Comparison of ENCODE assay signal across 1 cellular context in the genomic region with DNA sequence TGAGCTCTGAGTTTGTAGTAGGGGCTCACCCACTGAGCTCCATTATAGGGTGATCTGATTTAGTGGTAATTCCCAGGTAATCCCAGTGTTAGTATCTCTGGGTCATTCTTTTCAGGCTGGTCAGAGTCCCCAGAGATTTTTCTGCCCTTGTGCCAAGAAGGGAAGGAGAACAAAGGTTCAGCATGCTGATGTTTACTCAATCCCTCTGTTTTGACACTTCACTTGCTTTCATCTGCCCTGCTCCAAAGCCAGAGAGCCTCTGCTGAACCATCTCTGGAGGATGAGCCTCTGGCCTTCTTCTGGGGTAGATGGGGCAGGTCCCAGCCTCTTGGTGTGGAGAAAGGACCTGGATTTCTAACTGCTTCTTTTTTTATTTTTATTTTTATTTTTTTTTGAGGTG.
TF ChIP-seq lines count a peak whose summit lies in the region.

No MANE protein-coding gene starts in this region.

TF ChIP-seq in HepG2, 621 proteins besides CTCF, POLR2A, EP300 and RAD21 (continued from another document and continues in another):
- TF ChIP-seq ZNF609 (CRISPR knock-in tag; IDR thresholded peaks at IDR 0.05; ENCODE audit: borderline replicate concordance), result peak; percentile 79; the same call in 1 of the 2 replicates
- TF ChIP-seq JUND (CRISPR knock-in tag; IDR thresholded peaks at IDR 0.05), result no peak
- no peak for TF ChIP-seq PHF5A (CRISPR knock-in tag; IDR thresholded peaks at IDR 0.05; ENCODE audit: low read depth, unreplicated experiment)
- TF ChIP-seq, protein P1, sequence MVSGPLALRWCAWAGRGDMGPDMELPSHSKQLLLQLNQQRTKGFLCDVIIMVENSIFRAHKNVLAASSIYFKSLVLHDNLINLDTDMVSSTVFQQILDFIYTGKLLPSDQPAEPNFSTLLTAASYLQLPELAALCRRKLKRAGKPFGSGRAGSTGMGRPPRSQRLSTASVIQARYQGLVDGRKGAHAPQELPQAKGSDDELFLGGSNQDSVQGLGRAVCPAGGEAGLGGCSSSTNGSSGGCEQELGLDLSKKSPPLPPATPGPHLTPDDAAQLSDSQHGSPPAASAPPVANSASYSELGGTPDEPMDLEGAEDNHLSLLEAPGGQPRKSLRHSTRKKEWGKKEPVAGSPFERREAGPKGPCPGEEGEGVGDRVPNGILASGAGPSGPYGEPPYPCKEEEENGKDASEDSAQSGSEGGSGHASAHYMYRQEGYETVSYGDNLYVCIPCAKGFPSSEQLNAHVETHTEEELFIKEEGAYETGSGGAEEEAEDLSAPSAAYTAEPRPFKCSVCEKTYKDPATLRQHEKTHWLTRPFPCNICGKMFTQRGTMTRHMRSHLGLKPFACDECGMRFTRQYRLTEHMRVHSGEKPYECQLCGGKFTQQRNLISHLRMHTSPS (CRISPR knock-in tag; IDR thresholded peaks at IDR 0.05; ENCODE audit: low read depth), result peak; percentile 57; the same call in 1 of the 2 replicates
- no peak for TF ChIP-seq FLYWCH1 (CRISPR knock-in tag; IDR thresholded peaks at IDR 0.05)
- no peak for TF ChIP-seq ZKSCAN5 (CRISPR knock-in tag; IDR thresholded peaks at IDR 0.05)
- no peak for TF ChIP-seq PCBP2 (optimal IDR thresholded peaks at IDR 0.05; ENCODE audit: low read depth, low read length, poor library complexity, severe bottlenecking)
- no peak for TF ChIP-seq IRF9 (CRISPR knock-in tag; IDR thresholded peaks at IDR 0.05; ENCODE audit: borderline replicate concordance)
- no peak for TF ChIP-seq ZNF337 (CRISPR knock-in tag; IDR thresholded peaks at IDR 0.05; ENCODE audit: borderline replicate concordance, low read depth)
- TF ChIP-seq ZNF468 (CRISPR knock-in tag; IDR thresholded peaks at IDR 0.05), result no peak
- peak; percentile 81; the same call in 1 of the 2 replicates for TF ChIP-seq SMAD3 (CRISPR knock-in tag; IDR thresholded peaks at IDR 0.05)
- no peak for TF ChIP-seq ZNF335 (CRISPR knock-in tag; IDR thresholded peaks at IDR 0.05)
- TF ChIP-seq TCF7L2 (IDR thresholded peaks at IDR 0.05; ENCODE audit: low read depth, low read length), result peak; percentile 73
- no peak for TF ChIP-seq TBL1XR1 (IDR thresholded peaks at IDR 0.05; ENCODE audit: borderline replicate concordance, low read length, partially characterized antibody)
- no peak for TF ChIP-seq MTF2 (CRISPR knock-in tag; IDR thresholded peaks at IDR 0.05; ENCODE audit: borderline replicate concordance)
- TF ChIP-seq, protein P2, sequence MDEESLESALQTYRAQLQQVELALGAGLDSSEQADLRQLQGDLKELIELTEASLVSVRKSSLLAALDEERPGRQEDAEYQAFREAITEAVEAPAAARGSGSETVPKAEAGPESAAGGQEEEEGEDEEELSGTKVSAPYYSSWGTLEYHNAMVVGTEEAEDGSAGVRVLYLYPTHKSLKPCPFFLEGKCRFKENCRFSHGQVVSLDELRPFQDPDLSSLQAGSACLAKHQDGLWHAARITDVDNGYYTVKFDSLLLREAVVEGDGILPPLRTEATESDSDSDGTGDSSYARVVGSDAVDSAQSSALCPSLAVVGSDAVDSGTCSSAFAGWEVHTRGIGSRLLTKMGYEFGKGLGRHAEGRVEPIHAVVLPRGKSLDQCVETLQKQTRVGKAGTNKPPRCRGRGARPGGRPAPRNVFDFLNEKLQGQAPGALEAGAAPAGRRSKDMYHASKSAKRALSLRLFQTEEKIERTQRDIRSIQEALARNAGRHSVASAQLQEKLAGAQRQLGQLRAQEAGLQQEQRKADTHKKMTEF (CRISPR knock-in tag; IDR thresholded peaks at IDR 0.05), result no peak
- TF ChIP-seq, protein P3, sequence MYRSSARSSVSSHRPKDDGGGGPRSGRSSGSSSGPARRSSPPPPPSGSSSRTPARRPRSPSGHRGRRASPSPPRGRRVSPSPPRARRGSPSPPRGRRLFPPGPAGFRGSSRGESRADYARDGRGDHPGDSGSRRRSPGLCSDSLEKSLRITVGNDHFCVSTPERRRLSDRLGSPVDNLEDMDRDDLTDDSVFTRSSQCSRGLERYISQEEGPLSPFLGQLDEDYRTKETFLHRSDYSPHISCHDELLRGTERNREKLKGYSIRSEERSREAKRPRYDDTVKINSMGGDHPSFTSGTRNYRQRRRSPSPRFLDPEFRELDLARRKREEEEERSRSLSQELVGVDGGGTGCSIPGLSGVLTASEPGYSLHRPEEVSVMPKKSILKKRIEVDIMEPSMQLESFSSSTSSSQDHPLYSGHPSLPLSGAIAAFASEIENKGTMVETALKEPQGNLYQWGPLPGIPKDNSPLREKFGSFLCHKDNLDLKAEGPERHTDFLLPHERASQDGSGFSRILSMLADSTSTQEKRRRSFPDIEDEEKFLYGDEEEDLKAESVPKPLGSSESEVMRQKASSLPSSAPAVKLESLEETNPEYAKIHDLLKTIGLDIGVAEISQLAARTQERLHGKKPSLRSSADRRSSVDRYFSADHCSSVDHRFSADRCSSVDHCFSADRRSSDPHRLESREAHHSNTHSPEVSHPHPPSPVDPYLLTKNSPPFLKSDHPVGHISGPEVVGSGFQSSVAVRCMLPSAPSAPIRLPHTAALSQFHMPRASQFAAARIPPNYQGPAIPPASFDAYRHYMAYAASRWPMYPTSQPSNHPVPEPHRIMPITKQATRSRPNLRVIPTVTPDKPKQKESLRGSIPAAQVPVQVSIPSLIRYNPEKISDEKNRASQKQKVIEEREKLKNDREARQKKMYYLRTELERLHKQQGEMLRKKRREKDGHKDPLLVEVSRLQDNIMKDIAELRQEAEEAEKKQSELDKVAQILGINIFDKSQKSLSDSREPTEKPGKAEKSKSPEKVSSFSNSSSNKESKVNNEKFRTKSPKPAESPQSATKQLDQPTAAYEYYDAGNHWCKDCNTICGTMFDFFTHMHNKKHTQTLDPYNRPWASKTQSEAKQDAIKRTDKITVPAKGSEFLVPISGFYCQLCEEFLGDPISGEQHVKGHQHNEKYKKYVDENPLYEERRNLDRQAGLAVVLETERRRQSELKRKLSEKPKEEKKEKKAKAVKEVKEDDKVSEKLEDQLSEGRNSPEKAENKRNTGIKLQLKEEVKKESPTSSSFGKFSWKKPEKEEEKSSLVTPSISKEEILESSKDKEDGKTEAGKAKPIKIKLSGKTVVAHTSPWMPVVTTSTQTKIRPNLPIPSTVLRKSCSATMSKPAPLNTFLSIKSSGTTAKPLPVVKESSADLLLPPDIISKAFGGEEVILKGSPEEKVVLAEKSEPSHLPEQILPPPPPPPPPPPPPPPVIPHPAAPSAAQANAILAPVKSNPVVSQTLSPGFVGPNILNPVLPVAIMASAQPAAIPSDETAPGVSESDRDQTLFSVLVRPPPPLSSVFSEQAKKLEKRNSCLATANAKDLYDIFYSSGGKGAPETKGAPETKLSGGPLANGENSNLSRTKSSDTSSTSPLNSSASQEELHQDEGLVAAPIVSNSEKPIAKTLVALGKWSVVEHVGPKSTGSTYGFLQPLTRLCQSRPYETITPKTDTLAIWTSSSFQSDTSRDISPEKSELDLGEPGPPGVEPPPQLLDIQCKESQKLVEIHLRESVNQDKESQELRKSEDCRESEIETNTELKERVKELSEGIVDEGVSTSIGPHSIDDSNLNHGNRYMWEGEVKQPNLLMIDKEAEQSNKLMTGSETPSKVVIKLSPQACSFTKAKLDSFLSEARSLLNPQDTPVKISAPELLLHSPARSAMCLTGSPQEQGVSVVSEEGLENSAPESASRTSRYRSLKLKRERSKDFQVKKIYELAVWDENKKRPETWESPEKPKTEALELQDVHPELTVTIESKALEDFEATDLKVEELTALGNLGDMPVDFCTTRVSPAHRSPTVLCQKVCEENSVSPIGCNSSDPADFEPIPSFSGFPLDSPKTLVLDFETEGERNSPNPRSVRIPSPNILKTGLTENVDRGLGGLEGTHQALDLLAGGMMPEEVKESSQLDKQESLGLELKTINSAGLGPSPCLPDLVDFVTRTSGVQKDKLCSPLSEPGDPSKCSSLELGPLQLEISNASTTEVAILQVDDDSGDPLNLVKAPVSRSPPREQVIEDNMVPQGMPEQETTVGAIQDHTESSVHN (CRISPR knock-in tag; IDR thresholded peaks at IDR 0.05), result no peak
- peak; percentile 58; the same call in 1 of the 2 replicates for TF ChIP-seq ZMYM3 (CRISPR knock-in tag; IDR thresholded peaks at IDR 0.05)
- TF ChIP-seq NFYC (CRISPR knock-in tag; IDR thresholded peaks at IDR 0.05), result no peak
- TF ChIP-seq JARID2 (CRISPR knock-in tag; IDR thresholded peaks at IDR 0.05; ENCODE audit: insufficient replicate concordance), result no peak
- no peak for TF ChIP-seq SCMH1 (CRISPR knock-in tag; IDR thresholded peaks at IDR 0.05; ENCODE audit: borderline replicate concordance)
- TF ChIP-seq, protein P4, sequence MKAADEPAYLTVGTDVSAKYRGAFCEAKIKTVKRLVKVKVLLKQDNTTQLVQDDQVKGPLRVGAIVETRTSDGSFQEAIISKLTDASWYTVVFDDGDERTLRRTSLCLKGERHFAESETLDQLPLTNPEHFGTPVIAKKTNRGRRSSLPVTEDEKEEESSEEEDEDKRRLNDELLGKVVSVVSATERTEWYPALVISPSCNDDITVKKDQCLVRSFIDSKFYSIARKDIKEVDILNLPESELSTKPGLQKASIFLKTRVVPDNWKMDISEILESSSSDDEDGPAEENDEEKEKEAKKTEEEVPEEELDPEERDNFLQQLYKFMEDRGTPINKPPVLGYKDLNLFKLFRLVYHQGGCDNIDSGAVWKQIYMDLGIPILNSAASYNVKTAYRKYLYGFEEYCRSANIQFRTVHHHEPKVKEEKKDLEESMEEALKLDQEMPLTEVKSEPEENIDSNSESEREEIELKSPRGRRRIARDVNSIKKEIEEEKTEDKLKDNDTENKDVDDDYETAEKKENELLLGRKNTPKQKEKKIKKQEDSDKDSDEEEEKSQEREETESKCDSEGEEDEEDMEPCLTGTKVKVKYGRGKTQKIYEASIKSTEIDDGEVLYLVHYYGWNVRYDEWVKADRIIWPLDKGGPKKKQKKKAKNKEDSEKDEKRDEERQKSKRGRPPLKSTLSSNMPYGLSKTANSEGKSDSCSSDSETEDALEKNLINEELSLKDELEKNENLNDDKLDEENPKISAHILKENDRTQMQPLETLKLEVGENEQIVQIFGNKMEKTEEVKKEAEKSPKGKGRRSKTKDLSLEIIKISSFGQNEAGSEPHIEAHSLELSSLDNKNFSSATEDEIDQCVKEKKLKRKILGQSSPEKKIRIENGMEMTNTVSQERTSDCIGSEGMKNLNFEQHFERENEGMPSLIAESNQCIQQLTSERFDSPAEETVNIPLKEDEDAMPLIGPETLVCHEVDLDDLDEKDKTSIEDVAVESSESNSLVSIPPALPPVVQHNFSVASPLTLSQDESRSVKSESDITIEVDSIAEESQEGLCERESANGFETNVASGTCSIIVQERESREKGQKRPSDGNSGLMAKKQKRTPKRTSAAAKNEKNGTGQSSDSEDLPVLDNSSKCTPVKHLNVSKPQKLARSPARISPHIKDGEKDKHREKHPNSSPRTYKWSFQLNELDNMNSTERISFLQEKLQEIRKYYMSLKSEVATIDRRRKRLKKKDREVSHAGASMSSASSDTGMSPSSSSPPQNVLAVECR (CRISPR knock-in tag; IDR thresholded peaks at IDR 0.05; ENCODE audit: borderline replicate concordance), result no peak
- TF ChIP-seq NKX3-1 (CRISPR knock-in tag; IDR thresholded peaks at IDR 0.05), result no peak
- TF ChIP-seq SKIL (CRISPR knock-in tag; IDR thresholded peaks at IDR 0.05; ENCODE audit: borderline replicate concordance), result no peak
- TF ChIP-seq ZNF879 (CRISPR knock-in tag; IDR thresholded peaks at IDR 0.05), result no peak
- TF ChIP-seq GTF2F1 (IDR thresholded peaks at IDR 0.05; ENCODE audit: low read length), result no peak
